In genomic region chr9:128149001-128149701, GRCh38 we compare ENCODE assay signal across 14 cellular contexts. TPM values are rescaled to one million over a fixed set of nuclear protein-coding genes. Genes with fewer than 3 reads are reported as not detected.
DNase-seq lines count a peak whose midpoint lies in the region; ATAC-seq and TF ChIP-seq lines count a peak whose summit lies in the region.
"Had no signal": no experiment of that assay in that cellular context is flagged by ENCODE, and none has a peak within 500 bp of the region (broad histone marks: within the 10 kb centered on the region; RNA-seq: fewer than 3 reads in every experiment).

LCN2 (plus strand) TSS chr9:128149453; CDS start chr9:128149526, 73 bp downstream.

- H3K9me3 Mint-ChIP-seq in WTC11 = no peaks in the 10 kb centered on the region
- H3K9me3 Mint-ChIP-seq: central memory CD8-positive, alpha-beta T cell; IgD-negative memory B cell had no signal

- H3K9ac ChIP-seq in mucosa of stomach (ENCODE audit: low read length) = peak within 1 kb of the TSS; percentile 67

- CTCF ChIA-PET in WTC11 (lab: Charles Lee) = interaction anchor here (1.0 to 4.4 kb wide), 2 partner anchors 12 to 32 kb away, joined by 3 to 36 read pairs; no protein-coding TSS in a partner anchor

- H3K27me3 ChIP-seq in right atrium auricular region = no peaks in the 10 kb centered on the region
- no peaks in the 10 kb centered on the region for H3K27me3 ChIP-seq in mucosa of stomach (ENCODE audit: control insufficient read depth, insufficient read depth, low read length)
- H3K27me3 ChIP-seq in vagina = no peaks in the 10 kb centered on the region

- no peak within 1 kb of the TSS for H3K27ac Mint-ChIP-seq in WTC11
- H3K27ac Mint-ChIP-seq: IgD-negative memory B cell had no signal

- ATAC-seq in Right ventricle myocardium inferior = no peak
- no peak for ATAC-seq in GM18907 (IDR thresholded peaks at IDR 0.05; ENCODE audit: unreplicated experiment)
- ATAC-seq in HG03095 (IDR thresholded peaks at IDR 0.05; ENCODE audit: unreplicated experiment) = no peak
- ATAC-seq in WTC11 = no peak
- ATAC-seq: Panc1 had no signal

- H3K4me3 Mint-ChIP-seq in WTC11 = no peak within 1 kb of the TSS
- H3K4me3 Mint-ChIP-seq: central memory CD8-positive, alpha-beta T cell; IgD-negative memory B cell had no signal

- no peaks in the 10 kb centered on the region for H3K36me3 Mint-ChIP-seq in WTC11

- DNase-seq in Right ventricle myocardium inferior (ENCODE audit: missing footprints) (peak; percentile 26), right atrium auricular region (ENCODE audit: low spot score) (no peak), epithelial cell of prostate (ENCODE audit: low read depth, low spot score) (peak; percentile 84), vagina (ENCODE audit: extremely low spot score in 2 of 2) (no peak), WTC11 (ENCODE audit: low spot score) (no peak)
- DNase-seq: ACHN, DMS53, foreskin melanocyte had no signal

- no peak for TF ChIP-seq POLR2A in vagina (IDR thresholded peaks at IDR 0.05)

- intact Hi-C loops in Right ventricle myocardium inferior (cut with DNase I) (no loop called here), vagina (cut with DNase I) (no loop called here)

- H3K4me1 Mint-ChIP-seq in WTC11 = peaks cover 12% of the 10 kb centered on the region
- H3K4me1 Mint-ChIP-seq: central memory CD8-positive, alpha-beta T cell; IgD-negative memory B cell had no signal

- H3K4me1 ChIP-seq in right atrium auricular region (peaks cover 0 to 8% of the 10 kb centered on the region in 2 donors), mucosa of stomach (ENCODE audit: control insufficient read depth, insufficient read depth, low read length) (peaks cover 47% of the 10 kb centered on the region), vagina (peaks cover 35% of the 10 kb centered on the region)

- no peak within 1 kb of the TSS for H3K4me3 ChIP-seq in right atrium auricular region
- no peak within 1 kb of the TSS for H3K4me3 ChIP-seq in mucosa of stomach (ENCODE audit: low read length)
- peak within 1 kb of the TSS in 1 of 2 donors; percentile 9 for H3K4me3 ChIP-seq in vagina

- POLR2A ChIA-PET in WTC11 (lab: Charles Lee) = no interaction called here

- TF ChIP-seq CTCF in right atrium auricular region (IDR thresholded peaks at IDR 0.05) (no peak), vagina (IDR thresholded peaks at IDR 0.05) (no peak), WTC11 (IDR thresholded peaks at IDR 0.05) (no peak)

- peaks cover 7% of the 10 kb centered on the region; the same call in 1 of the 2 replicates for H3K27me3 Mint-ChIP-seq in WTC11 (ENCODE audit: low read depth)
- H3K27me3 Mint-ChIP-seq: central memory CD8-positive, alpha-beta T cell had no signal

- no peaks in the 10 kb centered on the region for H3K9me3 ChIP-seq in right atrium auricular region
- no peaks in the 10 kb centered on the region for H3K9me3 ChIP-seq in mucosa of stomach (ENCODE audit: control insufficient read depth, low read length)
- H3K9me3 ChIP-seq in vagina = no peaks in the 10 kb centered on the region

- H3K27ac ChIP-seq in right atrium auricular region (no peak within 1 kb of the TSS), epithelial cell of prostate (peak within 1 kb of the TSS; percentile 98), vagina (peak within 1 kb of the TSS; percentile 10)

- H3K36me3 ChIP-seq in right atrium auricular region (no peaks in the 10 kb centered on the region), mucosa of stomach (ENCODE audit: control insufficient read depth, insufficient read depth, low read length) (no peaks in the 10 kb centered on the region), vagina (no peaks in the 10 kb centered on the region)

TF ChIP-seq in WTC11, 78 proteins besides CTCF, POLR2A, EP300 and RAD21:
- TF ChIP-seq OVOL2 (CRISPR knock-in tag; IDR thresholded peaks at IDR 0.05; ENCODE audit: borderline replicate concordance) = no peak
- no peak for TF ChIP-seq TCF7 (CRISPR knock-in tag; IDR thresholded peaks at IDR 0.05; ENCODE audit: low read depth)
- no peak for TF ChIP-seq ZNF532 (CRISPR knock-in tag; IDR thresholded peaks at IDR 0.05; ENCODE audit: borderline replicate concordance)
- TF ChIP-seq MYBL2 (CRISPR knock-in tag; IDR thresholded peaks at IDR 0.05) = no peak
- TF ChIP-seq, protein P1, sequence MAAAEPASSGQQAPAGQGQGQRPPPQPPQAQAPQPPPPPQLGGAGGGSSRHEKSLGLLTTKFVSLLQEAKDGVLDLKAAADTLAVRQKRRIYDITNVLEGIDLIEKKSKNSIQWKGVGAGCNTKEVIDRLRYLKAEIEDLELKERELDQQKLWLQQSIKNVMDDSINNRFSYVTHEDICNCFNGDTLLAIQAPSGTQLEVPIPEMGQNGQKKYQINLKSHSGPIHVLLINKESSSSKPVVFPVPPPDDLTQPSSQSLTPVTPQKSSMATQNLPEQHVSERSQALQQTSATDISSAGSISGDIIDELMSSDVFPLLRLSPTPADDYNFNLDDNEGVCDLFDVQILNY (CRISPR knock-in tag; IDR thresholded peaks at IDR 0.05) = no peak
- no peak for TF ChIP-seq SOX15 (CRISPR knock-in tag; IDR thresholded peaks at IDR 0.05)
- no peak for TF ChIP-seq ZNF263 (CRISPR knock-in tag; IDR thresholded peaks at IDR 0.05; ENCODE audit: low read depth)
- no peak for TF ChIP-seq ZNF396 (CRISPR knock-in tag; IDR thresholded peaks at IDR 0.05; ENCODE audit: borderline replicate concordance)
- no peak for TF ChIP-seq TP53 (CRISPR knock-in tag; IDR thresholded peaks at IDR 0.05)
- TF ChIP-seq ZBTB21 (CRISPR knock-in tag; IDR thresholded peaks at IDR 0.05; ENCODE audit: borderline replicate concordance) = no peak
- TF ChIP-seq, protein P2, sequence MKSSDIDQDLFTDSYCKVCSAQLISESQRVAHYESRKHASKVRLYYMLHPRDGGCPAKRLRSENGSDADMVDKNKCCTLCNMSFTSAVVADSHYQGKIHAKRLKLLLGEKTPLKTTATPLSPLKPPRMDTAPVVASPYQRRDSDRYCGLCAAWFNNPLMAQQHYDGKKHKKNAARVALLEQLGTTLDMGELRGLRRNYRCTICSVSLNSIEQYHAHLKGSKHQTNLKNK (CRISPR knock-in tag; IDR thresholded peaks at IDR 0.05) = no peak
- TF ChIP-seq ZNF416 (CRISPR knock-in tag; IDR thresholded peaks at IDR 0.05) = no peak
- TF ChIP-seq, protein P3, sequence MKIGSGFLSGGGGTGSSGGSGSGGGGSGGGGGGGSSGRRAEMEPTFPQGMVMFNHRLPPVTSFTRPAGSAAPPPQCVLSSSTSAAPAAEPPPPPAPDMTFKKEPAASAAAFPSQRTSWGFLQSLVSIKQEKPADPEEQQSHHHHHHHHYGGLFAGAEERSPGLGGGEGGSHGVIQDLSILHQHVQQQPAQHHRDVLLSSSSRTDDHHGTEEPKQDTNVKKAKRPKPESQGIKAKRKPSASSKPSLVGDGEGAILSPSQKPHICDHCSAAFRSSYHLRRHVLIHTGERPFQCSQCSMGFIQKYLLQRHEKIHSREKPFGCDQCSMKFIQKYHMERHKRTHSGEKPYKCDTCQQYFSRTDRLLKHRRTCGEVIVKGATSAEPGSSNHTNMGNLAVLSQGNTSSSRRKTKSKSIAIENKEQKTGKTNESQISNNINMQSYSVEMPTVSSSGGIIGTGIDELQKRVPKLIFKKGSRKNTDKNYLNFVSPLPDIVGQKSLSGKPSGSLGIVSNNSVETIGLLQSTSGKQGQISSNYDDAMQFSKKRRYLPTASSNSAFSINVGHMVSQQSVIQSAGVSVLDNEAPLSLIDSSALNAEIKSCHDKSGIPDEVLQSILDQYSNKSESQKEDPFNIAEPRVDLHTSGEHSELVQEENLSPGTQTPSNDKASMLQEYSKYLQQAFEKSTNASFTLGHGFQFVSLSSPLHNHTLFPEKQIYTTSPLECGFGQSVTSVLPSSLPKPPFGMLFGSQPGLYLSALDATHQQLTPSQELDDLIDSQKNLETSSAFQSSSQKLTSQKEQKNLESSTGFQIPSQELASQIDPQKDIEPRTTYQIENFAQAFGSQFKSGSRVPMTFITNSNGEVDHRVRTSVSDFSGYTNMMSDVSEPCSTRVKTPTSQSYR (CRISPR knock-in tag; IDR thresholded peaks at IDR 0.05) = no peak
- no peak for TF ChIP-seq GRHL2 (CRISPR knock-in tag; IDR thresholded peaks at IDR 0.05; ENCODE audit: insufficient replicate concordance, severe bottlenecking)

RNA-seq across cellular contexts. Expression of gene LCN2, which starts in this region (rescaled TPM):
- not detected for total RNA-seq in Right ventricle myocardium inferior
- not detected for total RNA-seq in right atrium auricular region
- 136 TPM for total RNA-seq in vagina
- total RNA-seq in WTC11 (2021) = 1.0 to 3.0 TPM (median 1.3 TPM) in 3 replicates

Comparison
In these comparisons a context has a peak if more than half of its experiments do, and no peak if none do; other contexts are left out.
1. RNA of gene LCN2 (total RNA-seq): 136 TPM in vagina (single experiment); 1.0 to 3.0 TPM in WTC11, not detected in right atrium auricular region and not detected in Right ventricle myocardium inferior (single experiment); every median in the first group is over 10 times any median in the second.
2. Peak in DNase-seq in Right ventricle myocardium inferior; RNA of the gene not detected or under 1 TPM.
3. H3K27ac ChIP-seq: peak in epithelial cell of prostate (single experiment) and vagina (single experiment); none in right atrium auricular region (0 of 2).